In genomic region chr1:65959896-65960295, GRCh38 we compare ENCODE assay signal across 16 cellular contexts.
A peak's percentile ranks its signal among the peaks of the same experiment; 100 is the strongest.
DNase-seq lines count a peak whose midpoint lies in the region; ATAC-seq and TF ChIP-seq lines count a peak whose summit lies in the region.
"Had no signal": no experiment of that assay in that cellular context is flagged by ENCODE, and none has a peak within 500 bp of the region (broad histone marks: within the 10 kb centered on the region; RNA-seq: fewer than 3 reads in every experiment).

No MANE protein-coding gene starts in this region.

- no peak overlapping the region for H3K23ac ChIP-seq in IMR-90 (ENCODE audit: low read depth, low read length)

- no peak overlapping the region for H3K27ac ChIP-seq in IMR-90 (ENCODE audit: insufficient read depth, low read length)
- peak overlapping the region; percentile 22; the same call in 1 of the 2 replicates for H3K27ac ChIP-seq in VCaP
- H3K27ac ChIP-seq: esophagus muscularis mucosa, heart right ventricle, right lobe of liver had no signal

- H2AK9ac ChIP-seq in IMR-90 (replicated peaks; ENCODE audit: low read depth, low read length, poor library complexity): no peak overlapping the region

- no peak overlapping the region for H4K8ac ChIP-seq in IMR-90 (ENCODE audit: low read depth in 2 of 2, low read length in 2 of 2)

- no peak for TF ChIP-seq POLR2A in IMR-90 (IDR thresholded peaks at IDR 0.05; ENCODE audit: low read depth, low read length)

- intact Hi-C loops in IMR-90 (cut with micrococcal nuclease): loop anchor here (1.0 to 10.0 kb wide), 6 partner anchors 165 to 765 kb away; partner anchors contain the start of gene PDE4B

- CTCF ChIA-PET in IMR-90 (lab: Yijun Ruan, JAX): interaction anchor here (0.7 to 5.9 kb wide), 5 partner anchors 13 to 487 kb away, joined by 3 to 43 read pairs (median 3); no protein-coding TSS in a partner anchor

- TF ChIP-seq CTCF in IMR-90 (conservative IDR thresholded peaks at IDR 0.05; ENCODE audit: low read depth, low read length) (no peak), VCaP (conservative IDR thresholded peaks at IDR 0.05) (no peak), retinal pigment epithelial cell (conservative IDR thresholded peaks at IDR 0.05; ENCODE audit: low read depth, low read length) (no peak)

- no peak overlapping the region for H3K14ac ChIP-seq in IMR-90 (replicated peaks; ENCODE audit: low read depth, low read length)

- TF ChIP-seq RAD21 in IMR-90 (IDR thresholded peaks at IDR 0.05; ENCODE audit: low read length): no peak

- no peak overlapping the region for H3K56ac ChIP-seq in IMR-90 (ENCODE audit: extremely low read depth, insufficient read depth, low read length)

- no peak overlapping the region for H2BK20ac ChIP-seq in IMR-90 (ENCODE audit: low read depth, low read length)

- no peak overlapping the region for H2AFZ ChIP-seq in IMR-90 (replicated peaks; ENCODE audit: low read length, poor library complexity)

- in situ Hi-C loops in IMR-90 (cut with MboI; ENCODE audit: low sequenced_read_pairs): loop anchor here (10.0 to 25.0 kb wide), 2 partner anchors 485 to 752 kb away; no protein-coding TSS in a partner anchor

- POLR2A ChIA-PET in IMR-90 (lab: Charles Lee; ENCODE audit: unreplicated experiment): no interaction called here

- no peak overlapping the region for H3K18ac ChIP-seq in IMR-90 (ENCODE audit: low read depth, low read length)

- ATAC-seq in IMR-90 (ENCODE audit: low read depth): no peak; the same call in 1 of the 2 replicates
- ATAC-seq: heart right ventricle had no signal

- no peaks in the 10 kb centered on the region for H3K9me1 ChIP-seq in IMR-90 (ENCODE audit: insufficient read depth, low read length)

- no peaks in the 10 kb centered on the region for H3K9me3 ChIP-seq in IMR-90 (ENCODE audit: control insufficient read depth, insufficient read depth, low read length)
- H3K9me3 ChIP-seq: esophagus muscularis mucosa, heart right ventricle, right lobe of liver had no signal

- H3K36me3 ChIP-seq in IMR-90 (ENCODE audit: control insufficient read depth, insufficient read depth, low read length): no peaks in the 10 kb centered on the region
- H3K36me3 ChIP-seq: esophagus muscularis mucosa, heart right ventricle, right lobe of liver had no signal

- H4K20me1 ChIP-seq in IMR-90 (ENCODE audit: insufficient read depth, low read length): no peaks in the 10 kb centered on the region

- no TSS peak for BruUV-seq in IMR-90 (replicated peaks; lab: Mats Ljungman, UMichigan)

- H3K4ac ChIP-seq in IMR-90 (ENCODE audit: low read depth, low read length): no peak overlapping the region

- H3K27me3 ChIP-seq in IMR-90 (ENCODE audit: control insufficient read depth, insufficient read depth, low read length): no peaks in the 10 kb centered on the region
- H3K27me3 ChIP-seq: esophagus muscularis mucosa, right lobe of liver had no signal

- H3K4me3 ChIP-seq in IMR-90 (ENCODE audit: insufficient read depth, low read depth, low read length): no peak overlapping the region
- no peak overlapping the region for H3K4me3 ChIP-seq in retinal pigment epithelial cell (ENCODE audit: low read length)
- H3K4me3 ChIP-seq: esophagus muscularis mucosa, heart right ventricle, right lobe of liver had no signal

- no CpG with 5 or more reads among the region's 6 CpGs for WGBS in IMR-90 (ENCODE audit: extremely low coverage in 2 of 2, insufficient read length in 1 of 2), 2 experiments

- no peaks in the 10 kb centered on the region for H3K4me1 ChIP-seq in IMR-90 (ENCODE audit: control insufficient read depth, insufficient read depth, low read length)
- H3K4me1 ChIP-seq: esophagus muscularis mucosa, right lobe of liver had no signal

- H2AK5ac ChIP-seq in IMR-90 (ENCODE audit: low read depth, low read length): no peak overlapping the region

- no peak overlapping the region for H4K91ac ChIP-seq in IMR-90 (ENCODE audit: insufficient read depth, low read depth, low read length)

- no peak overlapping the region for H2BK5ac ChIP-seq in IMR-90 (ENCODE audit: low read depth, low read length, poor library complexity, severe bottlenecking)

- dilution Hi-C loops in IMR-90 (cut with HindIII; ENCODE audit: low sequenced_read_pairs, unreplicated experiment): no loop called here

- H3K4me2 ChIP-seq in IMR-90 (ENCODE audit: low read depth, low read length): peak overlapping the region; percentile 55

- DNase-seq in IMR-90: peak; percentile 51
- peak; percentile 57 for DNase-seq in globus pallidus (ENCODE audit: low spot score)
- peak; percentile 39 for DNase-seq in retinal pigment epithelial cell (ENCODE audit: low read depth)
- DNase-seq in glomerular visceral epithelial cell (ENCODE audit: extremely low spot score): no peak
- DNase-seq in SIG-M5 treated with dmso at 0.1 percent for 504 hours (lab: John Stamatoyannopoulos, UW; ENCODE audit: unreplicated experiment): no peak
- DNase-seq in activated gamma-delta T cell treated with Interleukin-2 at 50 U/mL for 16 hours: no peak
- DNase-seq in dermis blood vessel endothelial cell: no peak
- DNase-seq: activated CD4-positive, CD25-positive, alpha-beta regulatory T cell; activated CD8-positive, alpha-beta memory T cell treated with anti-CD3 and anti-CD28 coated beads for 24 hours; COR-L47; heart right ventricle; Kasumi-1; NCI-H1092 treated with DMSO at 0.1 percent for 48 hours; right lobe of liver had no signal

- no peaks in the 10 kb centered on the region for H3K79me1 ChIP-seq in IMR-90 (ENCODE audit: low read depth in 1 of 2, low read length in 2 of 2)

- H3K9ac ChIP-seq in IMR-90 (ENCODE audit: low read depth, low read length): no peak overlapping the region

- H4K5ac ChIP-seq in IMR-90 (ENCODE audit: low read depth, low read length): no peak overlapping the region

- H2BK15ac ChIP-seq in IMR-90 (ENCODE audit: low read depth, low read length): no peak overlapping the region

- H2BK120ac ChIP-seq in IMR-90 (ENCODE audit: low read depth, low read length): no peak overlapping the region

TF ChIP-seq in IMR-90, 13 proteins besides CTCF, POLR2A, EP300 and RAD21:
- TF ChIP-seq CEBPB (IDR thresholded peaks at IDR 0.05; ENCODE audit: low read depth, low read length): no peak

Comparison
In these comparisons a context has a peak if more than half of its experiments do, and no peak if none do; other contexts are left out.
1. DNase-seq: peak in IMR-90 (single experiment), globus pallidus (single experiment) and retinal pigment epithelial cell (single experiment); none in glomerular visceral epithelial cell (single experiment), SIG-M5 treated with dmso at 0.1 percent for 504 hours (single experiment), activated gamma-delta T cell treated with Interleukin-2 at 50 U/mL for 16 hours (single experiment) and dermis blood vessel endothelial cell (single experiment).